Comparison of ENCODE assay signal across 1 cellular context in the genomic region with DNA sequence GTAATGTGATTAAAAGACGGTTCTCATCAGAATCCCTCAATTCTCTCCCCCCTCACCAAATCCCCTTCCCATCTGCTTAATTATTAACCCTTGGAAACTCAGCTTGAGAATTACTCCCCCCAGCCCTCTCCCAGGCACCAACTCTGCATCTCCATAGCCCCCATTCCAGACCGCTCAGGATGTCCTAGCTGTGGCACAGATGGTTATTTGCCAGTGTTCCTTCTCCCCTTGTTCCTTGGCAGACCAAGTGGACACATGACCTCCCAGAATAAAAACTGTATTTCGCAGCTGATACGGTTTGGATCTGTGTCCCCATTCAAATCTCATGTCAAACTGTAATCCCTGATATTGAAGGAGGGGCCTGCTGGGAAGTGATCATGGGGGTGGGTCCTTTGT.
TF ChIP-seq lines count a peak whose summit lies in the region.

No MANE protein-coding gene starts in this region.

TF ChIP-seq in WTC11, 78 proteins besides CTCF, POLR2A, EP300 and RAD21 (continued from another document):
- TF ChIP-seq, protein P1, sequence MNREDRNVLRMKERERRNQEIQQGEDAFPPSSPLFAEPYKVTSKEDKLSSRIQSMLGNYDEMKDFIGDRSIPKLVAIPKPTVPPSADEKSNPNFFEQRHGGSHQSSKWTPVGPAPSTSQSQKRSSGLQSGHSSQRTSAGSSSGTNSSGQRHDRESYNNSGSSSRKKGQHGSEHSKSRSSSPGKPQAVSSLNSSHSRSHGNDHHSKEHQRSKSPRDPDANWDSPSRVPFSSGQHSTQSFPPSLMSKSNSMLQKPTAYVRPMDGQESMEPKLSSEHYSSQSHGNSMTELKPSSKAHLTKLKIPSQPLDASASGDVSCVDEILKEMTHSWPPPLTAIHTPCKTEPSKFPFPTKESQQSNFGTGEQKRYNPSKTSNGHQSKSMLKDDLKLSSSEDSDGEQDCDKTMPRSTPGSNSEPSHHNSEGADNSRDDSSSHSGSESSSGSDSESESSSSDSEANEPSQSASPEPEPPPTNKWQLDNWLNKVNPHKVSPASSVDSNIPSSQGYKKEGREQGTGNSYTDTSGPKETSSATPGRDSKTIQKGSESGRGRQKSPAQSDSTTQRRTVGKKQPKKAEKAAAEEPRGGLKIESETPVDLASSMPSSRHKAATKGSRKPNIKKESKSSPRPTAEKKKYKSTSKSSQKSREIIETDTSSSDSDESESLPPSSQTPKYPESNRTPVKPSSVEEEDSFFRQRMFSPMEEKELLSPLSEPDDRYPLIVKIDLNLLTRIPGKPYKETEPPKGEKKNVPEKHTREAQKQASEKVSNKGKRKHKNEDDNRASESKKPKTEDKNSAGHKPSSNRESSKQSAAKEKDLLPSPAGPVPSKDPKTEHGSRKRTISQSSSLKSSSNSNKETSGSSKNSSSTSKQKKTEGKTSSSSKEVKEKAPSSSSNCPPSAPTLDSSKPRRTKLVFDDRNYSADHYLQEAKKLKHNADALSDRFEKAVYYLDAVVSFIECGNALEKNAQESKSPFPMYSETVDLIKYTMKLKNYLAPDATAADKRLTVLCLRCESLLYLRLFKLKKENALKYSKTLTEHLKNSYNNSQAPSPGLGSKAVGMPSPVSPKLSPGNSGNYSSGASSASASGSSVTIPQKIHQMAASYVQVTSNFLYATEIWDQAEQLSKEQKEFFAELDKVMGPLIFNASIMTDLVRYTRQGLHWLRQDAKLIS (CRISPR knock-in tag; IDR thresholded peaks at IDR 0.05; ENCODE audit: borderline replicate concordance) = no peak
- TF ChIP-seq NR1H2 (CRISPR knock-in tag; IDR thresholded peaks at IDR 0.05) (no peak), AR (CRISPR knock-in tag; IDR thresholded peaks at IDR 0.05) (no peak), MXD4 (CRISPR knock-in tag; IDR thresholded peaks at IDR 0.05; ENCODE audit: borderline replicate concordance) (no peak), ZNF416 (CRISPR knock-in tag; IDR thresholded peaks at IDR 0.05) (no peak), CREM (CRISPR knock-in tag; IDR thresholded peaks at IDR 0.05) (no peak), ATF6 (CRISPR knock-in tag; IDR thresholded peaks at IDR 0.05) (no peak), TP53 (CRISPR knock-in tag; IDR thresholded peaks at IDR 0.05) (no peak), PREB (CRISPR knock-in tag; IDR thresholded peaks at IDR 0.05; ENCODE audit: borderline replicate concordance) (no peak)
- TF ChIP-seq, protein P2, sequence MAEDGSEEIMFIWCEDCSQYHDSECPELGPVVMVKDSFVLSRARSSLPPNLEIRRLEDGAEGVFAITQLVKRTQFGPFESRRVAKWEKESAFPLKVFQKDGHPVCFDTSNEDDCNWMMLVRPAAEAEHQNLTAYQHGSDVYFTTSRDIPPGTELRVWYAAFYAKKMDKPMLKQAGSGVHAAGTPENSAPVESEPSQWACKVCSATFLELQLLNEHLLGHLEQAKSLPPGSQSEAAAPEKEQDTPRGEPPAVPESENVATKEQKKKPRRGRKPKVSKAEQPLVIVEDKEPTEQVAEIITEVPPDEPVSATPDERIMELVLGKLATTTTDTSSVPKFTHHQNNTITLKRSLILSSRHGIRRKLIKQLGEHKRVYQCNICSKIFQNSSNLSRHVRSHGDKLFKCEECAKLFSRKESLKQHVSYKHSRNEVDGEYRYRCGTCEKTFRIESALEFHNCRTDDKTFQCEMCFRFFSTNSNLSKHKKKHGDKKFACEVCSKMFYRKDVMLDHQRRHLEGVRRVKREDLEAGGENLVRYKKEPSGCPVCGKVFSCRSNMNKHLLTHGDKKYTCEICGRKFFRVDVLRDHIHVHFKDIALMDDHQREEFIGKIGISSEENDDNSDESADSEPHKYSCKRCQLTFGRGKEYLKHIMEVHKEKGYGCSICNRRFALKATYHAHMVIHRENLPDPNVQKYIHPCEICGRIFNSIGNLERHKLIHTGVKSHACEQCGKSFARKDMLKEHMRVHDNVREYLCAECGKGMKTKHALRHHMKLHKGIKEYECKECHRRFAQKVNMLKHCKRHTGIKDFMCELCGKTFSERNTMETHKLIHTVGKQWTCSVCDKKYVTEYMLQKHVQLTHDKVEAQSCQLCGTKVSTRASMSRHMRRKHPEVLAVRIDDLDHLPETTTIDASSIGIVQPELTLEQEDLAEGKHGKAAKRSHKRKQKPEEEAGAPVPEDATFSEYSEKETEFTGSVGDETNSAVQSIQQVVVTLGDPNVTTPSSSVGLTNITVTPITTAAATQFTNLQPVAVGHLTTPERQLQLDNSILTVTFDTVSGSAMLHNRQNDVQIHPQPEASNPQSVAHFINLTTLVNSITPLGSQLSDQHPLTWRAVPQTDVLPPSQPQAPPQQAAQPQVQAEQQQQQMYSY (CRISPR knock-in tag; IDR thresholded peaks at IDR 0.05) = no peak
